In the genomic region with DNA sequence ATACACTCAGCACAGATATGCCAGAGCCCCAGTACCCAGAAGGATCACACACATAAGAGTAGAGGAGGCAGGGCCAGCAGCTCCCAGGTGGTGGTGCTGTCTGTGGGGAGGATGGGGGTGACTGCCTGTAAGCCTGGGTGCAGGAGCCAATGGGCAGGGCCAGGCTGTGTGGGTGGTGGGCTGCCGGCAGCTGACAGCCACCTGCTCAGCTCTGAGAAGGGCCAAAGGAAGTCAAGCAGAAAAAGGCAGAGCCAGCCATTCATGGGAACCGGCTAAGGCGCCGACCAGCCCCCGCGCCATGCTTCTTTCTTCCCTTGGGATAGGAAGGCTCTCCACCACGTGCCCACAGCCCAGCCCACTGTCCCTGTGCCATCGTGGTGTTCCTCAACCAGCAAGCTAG, we compare ENCODE assay signal across 9 cellular contexts. TPM values are rescaled to one million over a fixed set of nuclear protein-coding genes. Genes with fewer than 3 reads are reported as not detected.
DNase-seq lines count a peak whose midpoint lies in the region; ATAC-seq and TF ChIP-seq lines count a peak whose summit lies in the region.
"Had no signal": no experiment of that assay in that cellular context is flagged by ENCODE, and none has a peak within 500 bp of the region (broad histone marks: within the 10 kb centered on the region; RNA-seq: fewer than 3 reads in every experiment).

No MANE protein-coding gene starts in this region.

- no TSS peak for BruUV-seq in A673 (replicated peaks; lab: Mats Ljungman, UMichigan)

- TF ChIP-seq CTCF in NB4 (IDR thresholded peaks at IDR 0.05; ENCODE audit: low read depth, low read length), result no peak
- TF ChIP-seq CTCF in vagina (IDR thresholded peaks at IDR 0.05), result no peak
- no peak for TF ChIP-seq CTCF in A673 (conservative IDR thresholded peaks at IDR 0.05; ENCODE audit: low read depth, low read length)
- no peak for TF ChIP-seq CTCF in osteocyte (IDR thresholded peaks at IDR 0.05)

- CTCF ChIA-PET in A673 (lab: Charles Lee), result interaction anchor here (0.6 kb wide), 1 partner anchor 37 kb away, joined by 5 read pairs; no protein-coding TSS in a partner anchor

- H3K36me3 Mint-ChIP-seq in naive thymus-derived CD8-positive, alpha-beta T cell, result peaks cover 0 to 33% (median 7%) of the 10 kb centered on the region in 3 donors
- peaks cover 2% of the 10 kb centered on the region for H3K36me3 Mint-ChIP-seq in osteocyte (ENCODE audit: unreplicated experiment)

- peak overlapping the region in 6 of 10 donors; percentile 22 to 67 (median 54) for H3K4me3 Mint-ChIP-seq in naive thymus-derived CD8-positive, alpha-beta T cell
- no peak overlapping the region for H3K4me3 Mint-ChIP-seq in osteocyte (ENCODE audit: unreplicated experiment)

- H3K27me3 Mint-ChIP-seq in naive thymus-derived CD8-positive, alpha-beta T cell, result no peaks in the 10 kb centered on the region
- no peaks in the 10 kb centered on the region for H3K27me3 Mint-ChIP-seq in osteocyte (ENCODE audit: unreplicated experiment)

- peak overlapping the region in 8 of 10 donors; percentile 53 to 87 (median 72) for H3K27ac Mint-ChIP-seq in naive thymus-derived CD8-positive, alpha-beta T cell
- no peak overlapping the region for H3K27ac Mint-ChIP-seq in osteocyte (ENCODE audit: unreplicated experiment)

- POLR2A ChIA-PET in naive thymus-derived CD8-positive, alpha-beta T cell (lab: Charles Lee), result interaction anchor here (0.7 to 2.3 kb wide), 2 partner anchors 14 to 15 kb away, joined by 3 to 7 read pairs; a partner anchor contains a TSS
- POLR2A ChIA-PET in A673 (lab: Charles Lee; ENCODE audit: low non-redundant PET), result interaction anchor here (0.5 kb wide), 1 partner anchor 35 kb away, joined by 3 read pairs; a partner anchor contains a TSS

- H3K27me3 ChIP-seq in vagina (no peaks in the 10 kb centered on the region), A673 (replicated peaks; ENCODE audit: insufficient read depth, low read depth, low read length, poor library complexity) (no peaks in the 10 kb centered on the region)

- TF ChIP-seq POLR2A in NB4 (IDR thresholded peaks at IDR 0.05; ENCODE audit: extremely low read depth, insufficient read length) (no peak), vagina (IDR thresholded peaks at IDR 0.05) (no peak)

- H3K4me1 ChIP-seq in vagina (peaks cover 82% of the 10 kb centered on the region), A673 (ENCODE audit: insufficient read depth, low read length, poor library complexity, severe bottlenecking) (peaks cover 28% of the 10 kb centered on the region)

- intact Hi-C loops in vagina (cut with DNase I), result no loop called here
- intact Hi-C loops in A673 (cut with micrococcal nuclease; ENCODE audit: unreplicated experiment), result no loop called here

- H3K36me3 ChIP-seq in vagina (no peaks in the 10 kb centered on the region), A673 (ENCODE audit: insufficient read depth, low read length, poor library complexity, severe bottlenecking) (no peaks in the 10 kb centered on the region)

- no peaks in the 10 kb centered on the region for H3K9me3 Mint-ChIP-seq in naive thymus-derived CD8-positive, alpha-beta T cell
- no peaks in the 10 kb centered on the region for H3K9me3 Mint-ChIP-seq in osteocyte (ENCODE audit: unreplicated experiment)

- ATAC-seq in GM18498 (IDR thresholded peaks at IDR 0.05; ENCODE audit: unreplicated experiment) (peak; percentile 64), GM21447 (IDR thresholded peaks at IDR 0.05; ENCODE audit: unreplicated experiment) (peak; percentile 57)
- ATAC-seq in naive thymus-derived CD8-positive, alpha-beta T cell, result peak; percentile 36 to 57

- H3K27ac ChIP-seq in vagina, result no peak overlapping the region
- no peak overlapping the region for H3K27ac ChIP-seq in A673 (ENCODE audit: low read depth, low read length, poor library complexity, severe bottlenecking)
- H3K27ac ChIP-seq: HL-60 had no signal

- H3K4me1 Mint-ChIP-seq in naive thymus-derived CD8-positive, alpha-beta T cell, result peaks cover 43 to 91% (median 81%) of the 10 kb centered on the region in 4 donors
- H3K4me1 Mint-ChIP-seq in osteocyte (ENCODE audit: unreplicated experiment), result peaks cover 47% of the 10 kb centered on the region

- H3K9me3 ChIP-seq in vagina (no peaks in the 10 kb centered on the region), A673 (ENCODE audit: low read depth, low read length, poor library complexity, severe bottlenecking) (no peaks in the 10 kb centered on the region)

- H3K4me3 ChIP-seq in NB4 (ENCODE audit: low read depth, low read length), result no peak overlapping the region
- no peak overlapping the region for H3K4me3 ChIP-seq in vagina
- no peak overlapping the region for H3K4me3 ChIP-seq in A673 (ENCODE audit: low read depth, low read length, poor library complexity, severe bottlenecking)

- DNase-seq in NB4 (ENCODE audit: low read depth) (peak; percentile 44), vagina (ENCODE audit: extremely low spot score in 2 of 2) (no peak), A673 (ENCODE audit: low spot score) (no peak), osteocyte (ENCODE audit: extremely low spot score, unreplicated experiment) (no peak), HCEC 1CT (no peak)
- DNase-seq in naive thymus-derived CD8-positive, alpha-beta T cell, result no peak

RNA-seq across cellular contexts. Expression of a gene that starts 14.1 kb away (rescaled TPM):
- total RNA-seq in naive thymus-derived CD8-positive, alpha-beta T cell, result 10 to 100 TPM; 39.5 to 40.1 TPM
- 1 to 10 TPM; 1.3 to 2.6 (median 1.8) TPM for polyA plus RNA-seq in naive thymus-derived CD8-positive, alpha-beta T cell
- 52.1 TPM for total RNA-seq in vagina
- 18.0 and 25.5 TPM in 2 replicates for total RNA-seq in A673 (2021)
- 14.9 and 17.5 TPM in 2 replicates for total RNA-seq in osteocyte

RNA-seq across cellular contexts. Expression of a gene that starts 35.7 kb away (rescaled TPM):
- total RNA-seq in naive thymus-derived CD8-positive, alpha-beta T cell, result 100 to 1,000 TPM; 243 to 272 TPM
- polyA plus RNA-seq in naive thymus-derived CD8-positive, alpha-beta T cell, result 10 to 100 TPM; 10.0 to 23.1 (median 10.7) TPM
- total RNA-seq in vagina, result 90.1 TPM
- 71.3 and 86.1 TPM in 2 replicates for total RNA-seq in A673 (2021)
- total RNA-seq in osteocyte, result 70.8 and 77.3 TPM in 2 replicates
